ENCODE assay signal across 8 cellular contexts in genomic region chr9:70257991-70258691, GRCh38. TPM values are rescaled to one million over a fixed set of nuclear protein-coding genes. Genes with fewer than 3 reads are reported as not detected.
DNase-seq lines count a peak whose midpoint lies in the region; ATAC-seq and TF ChIP-seq lines count a peak whose summit lies in the region.

No MANE protein-coding gene starts in this region.

- POLR2A ChIA-PET in activated CD4-positive, alpha-beta memory T cell treated with anti-CD3 and anti-CD28 coated beads, Interleukin-2, amount 10 ng/mL, durations not matched to agents 7 days and 5 days (lab: Charles Lee), result interaction anchor here (0.8 to 4.0 kb wide), 8 partner anchors 9 to 306 kb away, joined by 3 to 35 read pairs (median 5); no protein-coding TSS in a partner anchor

- peaks cover 48% of the 10 kb centered on the region for H3K4me1 Mint-ChIP-seq in activated CD4-positive, alpha-beta memory T cell treated with anti-CD3 and anti-CD28 coated beads, Interleukin-2, amount 10 ng/mL, durations not matched to agents 7 days and 5 days

- H3K36me3 ChIP-seq in upper lobe of left lung, result peaks cover 0 to 6% (median 1%) of the 10 kb centered on the region in 4 donors

- peaks cover 36% of the 10 kb centered on the region for H3K36me3 Mint-ChIP-seq in activated CD4-positive, alpha-beta memory T cell treated with anti-CD3 and anti-CD28 coated beads, Interleukin-2, amount 10 ng/mL, durations not matched to agents 7 days and 5 days (ENCODE audit: low read depth)

- WGBS in upper lobe of left lung, 2 donors, result 6 to 7% methylated on average over 21 to 26 of the region's 27 CpGs

- H3K4me3 ChIP-seq in AG10803 (ENCODE audit: low read length) (peak overlapping the region; percentile 66), fibroblast of mammary gland (ENCODE audit: control insufficient read depth, low read depth, low read length) (peak overlapping the region; percentile 78), upper lobe of left lung (peak overlapping the region; percentile 21 to 84 (median 68))

- no peak for TF ChIP-seq EP300 in upper lobe of left lung (IDR thresholded peaks at IDR 0.05)

- TF ChIP-seq CTCF in AG10803 (conservative IDR thresholded peaks at IDR 0.05; ENCODE audit: low read length), result no peak
- no peak for TF ChIP-seq CTCF in fibroblast of mammary gland (conservative IDR thresholded peaks at IDR 0.05; ENCODE audit: control insufficient read depth, insufficient read depth, low read depth, low read length)
- TF ChIP-seq CTCF in upper lobe of left lung (IDR thresholded peaks at IDR 0.05), result no peak

- peak; percentile 26 for ATAC-seq in GM18499 (IDR thresholded peaks at IDR 0.05; ENCODE audit: insufficient read depth, unreplicated experiment)
- ATAC-seq in HG02852 (IDR thresholded peaks at IDR 0.05; ENCODE audit: unreplicated experiment), result peak; percentile 42
- peak; percentile 68 to 90 for ATAC-seq in upper lobe of left lung (ENCODE audit: low FRiP score in 2 of 2)

- no peak for TF ChIP-seq POLR2A in upper lobe of left lung (IDR thresholded peaks at IDR 0.05)

- H3K4me1 ChIP-seq in upper lobe of left lung, result peaks cover 20 to 49% (median 42%) of the 10 kb centered on the region in 4 donors

- H3K27me3 ChIP-seq in upper lobe of left lung, result no peaks in the 10 kb centered on the region

- DNase-seq in AG10803 (ENCODE audit: low read depth) (peak; percentile 64), NCI-H146 (lab: John Stamatoyannopoulos, UW) (peak; percentile 76), fibroblast of mammary gland (ENCODE audit: low read depth) (peak; percentile 38), myocyte (ENCODE audit: low read depth) (peak; percentile 65), upper lobe of left lung (peak in 1 of 2 donors; percentile 85)
- no peak for DNase-seq in activated CD4-positive, alpha-beta memory T cell treated with anti-CD3 and anti-CD28 coated beads, Interleukin-2, amount 10 ng/mL, durations not matched to agents 7 days and 5 days

- no peaks in the 10 kb centered on the region for H3K9me3 Mint-ChIP-seq in activated CD4-positive, alpha-beta memory T cell treated with anti-CD3 and anti-CD28 coated beads, Interleukin-2, amount 10 ng/mL, durations not matched to agents 7 days and 5 days

- H3K27ac ChIP-seq in upper lobe of left lung, result peak overlapping the region; percentile 87 to 96 (median 94)

- H3K9me3 ChIP-seq in upper lobe of left lung, result no peaks in the 10 kb centered on the region

- no peaks in the 10 kb centered on the region for H3K27me3 Mint-ChIP-seq in activated CD4-positive, alpha-beta memory T cell treated with anti-CD3 and anti-CD28 coated beads, Interleukin-2, amount 10 ng/mL, durations not matched to agents 7 days and 5 days

- CTCF ChIA-PET in activated CD4-positive, alpha-beta memory T cell treated with anti-CD3 and anti-CD28 coated beads, Interleukin-2, amount 10 ng/mL, durations not matched to agents 7 days and 5 days (lab: Charles Lee), result interaction anchor here (0.9 kb wide), 1 partner anchor 344 kb away, joined by 3 read pairs; no protein-coding TSS in a partner anchor

- peak overlapping the region; percentile 82 for H3K4me3 Mint-ChIP-seq in activated CD4-positive, alpha-beta memory T cell treated with anti-CD3 and anti-CD28 coated beads, Interleukin-2, amount 10 ng/mL, durations not matched to agents 7 days and 5 days

- peak overlapping the region; percentile 80 for H3K27ac Mint-ChIP-seq in activated CD4-positive, alpha-beta memory T cell treated with anti-CD3 and anti-CD28 coated beads, Interleukin-2, amount 10 ng/mL, durations not matched to agents 7 days and 5 days

RNA-seq across cellular contexts. Expression of gene SMC5, which starts 0.6 kb away (rescaled TPM):
- 10 to 100 TPM; 36.2 to 38.8 TPM for total RNA-seq in activated CD4-positive, alpha-beta memory T cell treated with anti-CD3 and anti-CD28 coated beads, Interleukin-2, amount 10 ng/mL, durations not matched to agents 7 days and 5 days
- 26.0 and 28.5 TPM in 2 replicates for total RNA-seq in myocyte
- 7.0 TPM for polyA plus RNA-seq in myocyte (2012)
- total RNA-seq in upper lobe of left lung, result 10 to 100 TPM; 18.8 to 60.7 (median 28.2) TPM

Comparison
In these comparisons a context has a peak if more than half of its experiments do, and no peak if none do; other contexts are left out.
1. ATAC-seq: peak in every context shown above with its lines; median percentile 79 in upper lobe of left lung; 42 in HG02852; 26 in GM18499.